ENCODE assay signal across 8 cellular contexts in the genomic region with DNA sequence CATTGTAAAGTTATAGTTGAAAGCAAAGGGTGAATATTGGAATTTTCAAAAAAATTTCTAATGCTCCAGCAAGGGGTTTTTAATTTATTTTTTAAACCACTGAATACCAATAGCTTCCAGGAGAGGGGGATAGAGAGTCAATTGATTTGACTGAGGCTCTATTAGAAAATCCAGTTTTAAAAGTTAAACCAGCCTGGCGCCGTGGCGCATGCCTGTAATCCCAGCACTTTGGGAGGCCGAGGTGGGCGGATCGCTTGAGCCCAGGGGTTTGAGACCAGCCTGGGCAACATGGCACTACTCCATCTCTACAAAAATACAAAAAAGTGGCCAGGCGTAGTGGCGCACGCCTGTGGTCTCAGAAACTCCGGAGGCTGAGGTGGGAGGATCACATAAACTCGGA.
DNase-seq lines count a peak whose midpoint lies in the region; ATAC-seq and TF ChIP-seq lines count a peak whose summit lies in the region.

No MANE protein-coding gene starts in this region.

- TF ChIP-seq CTCF in colonic mucosa (IDR thresholded peaks at IDR 0.05) (peak; percentile 63), mesothelial cell of epicardium (IDR thresholded peaks at IDR 0.05; ENCODE audit: unreplicated experiment) (peak; percentile 81)

- no peaks in the 10 kb centered on the region for H3K36me3 Mint-ChIP-seq in mesothelial cell of epicardium
- no peaks in the 10 kb centered on the region for H3K36me3 Mint-ChIP-seq in activated naive CD8-positive, alpha-beta T cell treated with anti-CD3 and anti-CD28 coated beads, Interleukin-2, amount 50 U/mL, for 24 hours (ENCODE audit: low read depth)

- H3K4me3 Mint-ChIP-seq in mesothelial cell of epicardium: no peak overlapping the region
- H3K4me3 Mint-ChIP-seq in activated naive CD8-positive, alpha-beta T cell treated with anti-CD3 and anti-CD28 coated beads, Interleukin-2, amount 50 U/mL, for 24 hours: no peak overlapping the region

- no peaks in the 10 kb centered on the region for H3K4me1 ChIP-seq in colonic mucosa

- peaks cover 20% of the 10 kb centered on the region for H3K4me1 Mint-ChIP-seq in mesothelial cell of epicardium
- H3K4me1 Mint-ChIP-seq in activated naive CD8-positive, alpha-beta T cell treated with anti-CD3 and anti-CD28 coated beads, Interleukin-2, amount 50 U/mL, for 24 hours: peaks cover 2% of the 10 kb centered on the region

- intact Hi-C loops in colonic mucosa (cut with DNase I): loop anchor here (2.0 to 10.0 kb wide), 3 partner anchors 259 to 551 kb away; no protein-coding TSS in a partner anchor

- H3K27me3 Mint-ChIP-seq in mesothelial cell of epicardium (ENCODE audit: low read depth): no peaks in the 10 kb centered on the region
- no peaks in the 10 kb centered on the region for H3K27me3 Mint-ChIP-seq in activated naive CD8-positive, alpha-beta T cell treated with anti-CD3 and anti-CD28 coated beads, Interleukin-2, amount 50 U/mL, for 24 hours

- H3K4me3 ChIP-seq in colonic mucosa: no peak overlapping the region

- H3K9me3 ChIP-seq in colonic mucosa: no peaks in the 10 kb centered on the region

- no peak overlapping the region for H3K9ac ChIP-seq in colonic mucosa (ENCODE audit: low read depth in 2 of 2, low read length in 2 of 2)

- DNase-seq in NCI-H1694 (lab: John Stamatoyannopoulos, UW) (peak; percentile 17), NCI-H1694 treated with DMSO at 0.1 percent for 48 hours (lab: John Stamatoyannopoulos, UW) (no peak), NCI-H1048 (lab: John Stamatoyannopoulos, UW) (peak; percentile 33), colonic mucosa (no peak), mesothelial cell of epicardium (ENCODE audit: low spot score in 2 of 2, unreplicated experiment in 2 of 2) (no peak), hepatic stellate cell (ENCODE audit: low spot score) (no peak)
- DNase-seq in activated naive CD8-positive, alpha-beta T cell treated with anti-CD3 and anti-CD28 coated beads, Interleukin-2, amount 50 U/mL, for 24 hours: no peak

- no peaks in the 10 kb centered on the region for H3K36me3 ChIP-seq in colonic mucosa

- H3K9me3 Mint-ChIP-seq in mesothelial cell of epicardium: no peaks in the 10 kb centered on the region
- no peaks in the 10 kb centered on the region for H3K9me3 Mint-ChIP-seq in activated naive CD8-positive, alpha-beta T cell treated with anti-CD3 and anti-CD28 coated beads, Interleukin-2, amount 50 U/mL, for 24 hours

- H3K27ac ChIP-seq in colonic mucosa: no peak overlapping the region

- no peak overlapping the region for H3K27ac Mint-ChIP-seq in mesothelial cell of epicardium
- no peak overlapping the region for H3K27ac Mint-ChIP-seq in activated naive CD8-positive, alpha-beta T cell treated with anti-CD3 and anti-CD28 coated beads, Interleukin-2, amount 50 U/mL, for 24 hours

- no peaks in the 10 kb centered on the region for H3K27me3 ChIP-seq in colonic mucosa

- ATAC-seq in activated naive CD8-positive, alpha-beta T cell treated with anti-CD3 and anti-CD28 coated beads, Interleukin-2, amount 50 U/mL, for 24 hours: no peak
- no peak for ATAC-seq in GM21423 (IDR thresholded peaks at IDR 0.05; ENCODE audit: unreplicated experiment)

Comparison
In these comparisons a context has a peak if more than half of its experiments do, and no peak if none do; other contexts are left out.
1. DNase-seq: peak in NCI-H1694 (single experiment) and NCI-H1048 (single experiment); none in NCI-H1694 treated with DMSO at 0.1 percent for 48 hours (single experiment), colonic mucosa (single experiment), mesothelial cell of epicardium (0 of 2), activated naive CD8-positive, alpha-beta T cell treated with anti-CD3 and anti-CD28 coated beads, Interleukin-2, amount 50 U/mL, for 24 hours (single experiment) and hepatic stellate cell (single experiment).